ENCODE assay signal across 29 cellular contexts in the genomic region with DNA sequence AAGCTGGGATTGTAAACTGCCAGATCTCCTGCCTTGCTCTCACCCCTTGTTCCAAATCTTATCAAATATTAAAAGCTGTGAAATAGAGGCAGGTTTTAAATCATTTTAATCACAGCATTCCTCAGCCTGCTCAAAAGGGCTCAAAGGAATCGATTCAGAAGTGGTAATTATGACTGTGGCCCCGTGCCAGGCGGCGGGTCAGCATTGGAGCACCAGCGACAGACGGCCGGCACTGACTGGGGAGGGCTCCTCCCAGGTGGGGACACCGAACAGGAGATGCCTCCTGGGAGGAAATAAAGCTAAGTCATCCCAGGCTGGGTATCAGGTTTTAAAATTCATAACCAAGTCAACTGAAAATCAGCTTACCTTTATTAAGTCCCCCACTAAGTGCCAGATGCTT.
DNase-seq lines count a peak whose midpoint lies in the region; ATAC-seq and TF ChIP-seq lines count a peak whose summit lies in the region.
"Had no signal": no experiment of that assay in that cellular context is flagged by ENCODE, and none has a peak within 500 bp of the region (broad histone marks: within the 10 kb centered on the region; RNA-seq: fewer than 3 reads in every experiment).

No MANE protein-coding gene starts in this region.

- H3K4me1 Mint-ChIP-seq in Calu3 (ENCODE audit: low read depth, unreplicated experiment) (peaks cover 31% of the 10 kb centered on the region), brain (peaks cover 65% of the 10 kb centered on the region), neural progenitor cell (peaks cover 35% of the 10 kb centered on the region)
- peaks cover 0 to 5% of the 10 kb centered on the region in 2 donors for H3K4me1 Mint-ChIP-seq in natural killer cell treated with Interleukin-12 subunit alpha and Interleukin-12 subunit beta and Interleukin-15 and Interleukin-18, amount 100 ng/mL, for 72 hours (ENCODE audit: low read depth in 2 of 2)

- ATAC-seq in GM21529 (IDR thresholded peaks at IDR 0.05; ENCODE audit: unreplicated experiment): no peak
- ATAC-seq in natural killer cell treated with Interleukin-12 subunit alpha and Interleukin-12 subunit beta and Interleukin-15 and Interleukin-18, amount 100 ng/mL, for 72 hours: no peak
- ATAC-seq in HG03457 (IDR thresholded peaks at IDR 0.05; ENCODE audit: unreplicated experiment): no peak
- ATAC-seq: CD8-positive, alpha-beta T cell; left colon had no signal

- H3K27ac Mint-ChIP-seq in Calu3 (ENCODE audit: unreplicated experiment): no peak overlapping the region
- H3K27ac Mint-ChIP-seq in brain: peak overlapping the region in 4 of 5 experiments; percentile 55 to 94 (median 64)
- H3K27ac Mint-ChIP-seq in natural killer cell treated with Interleukin-12 subunit alpha and Interleukin-12 subunit beta and Interleukin-15 and Interleukin-18, amount 100 ng/mL, for 72 hours: no peak overlapping the region
- no peak overlapping the region for H3K27ac Mint-ChIP-seq in neural progenitor cell
- H3K27ac Mint-ChIP-seq: activated naive CD4-positive, alpha-beta T cell treated with anti-CD3 and anti-CD28 coated beads, Interleukin-2, amount 50 U/mL, for 24 hours; activated T-helper 17 cell treated with anti-CD3 and anti-CD28 coated beads, Interleukin-2, amount 50 U/mL, for 72 hours; B cell; CD8-positive, alpha-beta T cell had no signal

- no TSS peak for BruUV-seq in Calu3 (replicated peaks; lab: Mats Ljungman, UMichigan)

- H3K4me2 ChIP-seq in neural progenitor cell: no peak overlapping the region

- H3K27me3 ChIP-seq in neural progenitor cell: no peaks in the 10 kb centered on the region
- H3K27me3 ChIP-seq: Peyer's patch had no signal

- peak; percentile 74 for DNase-seq in Calu3
- peak; percentile 34 for DNase-seq in NCI-H1092 treated with DMSO at 0.1 percent for 48 hours (lab: John Stamatoyannopoulos, UW)
- peak; percentile 93 to 96 for DNase-seq in NCI-H524 (lab: John Stamatoyannopoulos, UW)
- DNase-seq in natural killer cell treated with Interleukin-12 subunit alpha and Interleukin-12 subunit beta and Interleukin-15 and Interleukin-18, amount 100 ng/mL, for 72 hours (ENCODE audit: low spot score): no peak
- DNase-seq in neural progenitor cell (ENCODE audit: low spot score): no peak
- DNase-seq: activated CD4-positive, alpha-beta T cell treated with anti-CD3 and anti-CD28 coated beads, Interleukin-2, amount 50 U/mL, for 48 hours; amygdala; CD8-positive, alpha-beta T cell; cortex of kidney; foreskin melanocyte; GF-D8; left colon; mammary epithelial cell; NCI-H226; Peyer's patch; stimulated activated CD4-positive, alpha-beta T cell treated with anti-CD3 and anti-CD28 coated beads, Interleukin-1b, Interleukin-23, amount 100 ng/mL, for 48 hours; transverse colon had no signal

- H3K4me3 ChIP-seq in neural progenitor cell: no peak overlapping the region
- H3K4me3 ChIP-seq: esophagus muscularis mucosa, HAP-1, Peyer's patch, smooth muscle cell, transverse colon had no signal

- intact Hi-C loops in Calu3 (cut with micrococcal nuclease; ENCODE audit: unreplicated experiment): loop anchor here (5.0 kb wide), 1 partner anchor 63 kb away; no protein-coding TSS in a partner anchor

- H3K4me1 ChIP-seq in neural progenitor cell: peaks cover 21% of the 10 kb centered on the region
- H3K4me1 ChIP-seq: HAP-1, parathyroid adenoma, Peyer's patch, transverse colon had no signal

- H4K20me1 ChIP-seq in neural progenitor cell (ENCODE audit: low read depth): no peaks in the 10 kb centered on the region

- CTCF ChIA-PET in Calu3 (lab: Charles Lee): interaction anchor here (0.7 to 1.5 kb wide), 3 partner anchors 14 to 103 kb away, joined by 3 to 5 read pairs (median 4); no protein-coding TSS in a partner anchor

- no peak overlapping the region for H2AFZ ChIP-seq in neural progenitor cell (replicated peaks)
- H2AFZ ChIP-seq: parathyroid adenoma had no signal

- no peak overlapping the region for H3K9ac ChIP-seq in neural progenitor cell
- H3K9ac ChIP-seq: parathyroid adenoma had no signal

- no peak overlapping the region for H3K27ac ChIP-seq in neural progenitor cell
- H3K27ac ChIP-seq: esophagus muscularis mucosa, HL-60, parathyroid adenoma, Peyer's patch, transverse colon had no signal

- no peak overlapping the region for H3K4me3 Mint-ChIP-seq in Calu3 (ENCODE audit: low read depth, unreplicated experiment)
- H3K4me3 Mint-ChIP-seq in brain: no peak overlapping the region
- no peak overlapping the region for H3K4me3 Mint-ChIP-seq in natural killer cell treated with Interleukin-12 subunit alpha and Interleukin-12 subunit beta and Interleukin-15 and Interleukin-18, amount 100 ng/mL, for 72 hours
- no peak overlapping the region for H3K4me3 Mint-ChIP-seq in neural progenitor cell
- H3K4me3 Mint-ChIP-seq: activated naive CD4-positive, alpha-beta T cell treated with anti-CD3 and anti-CD28 coated beads, Interleukin-2, amount 50 U/mL, for 24 hours; activated T-helper 17 cell treated with anti-CD3 and anti-CD28 coated beads, Interleukin-2, amount 50 U/mL, for 72 hours; B cell; CD8-positive, alpha-beta T cell; neural crest cell had no signal

- no peaks in the 10 kb centered on the region for H3K36me3 ChIP-seq in neural progenitor cell
- H3K36me3 ChIP-seq: esophagus muscularis mucosa, HAP-1, Peyer's patch, transverse colon had no signal

- H3F3A ChIP-seq in neural progenitor cell (ENCODE audit: low read depth): no peaks in the 10 kb centered on the region

- H3K9me3 Mint-ChIP-seq in Calu3 (ENCODE audit: low read depth, unreplicated experiment): no peaks in the 10 kb centered on the region
- H3K9me3 Mint-ChIP-seq in brain: peaks cover 0 to 1% (median 0%) of the 10 kb centered on the region in 5 experiments
- no peaks in the 10 kb centered on the region for H3K9me3 Mint-ChIP-seq in natural killer cell treated with Interleukin-12 subunit alpha and Interleukin-12 subunit beta and Interleukin-15 and Interleukin-18, amount 100 ng/mL, for 72 hours
- H3K9me3 Mint-ChIP-seq in neural progenitor cell: peaks cover under 1% of the 10 kb centered on the region
- H3K9me3 Mint-ChIP-seq: activated naive CD4-positive, alpha-beta T cell treated with anti-CD3 and anti-CD28 coated beads, Interleukin-2, amount 50 U/mL, for 24 hours; activated T-helper 17 cell treated with anti-CD3 and anti-CD28 coated beads, Interleukin-2, amount 50 U/mL, for 72 hours; CD8-positive, alpha-beta T cell; neural crest cell had no signal

- no peaks in the 10 kb centered on the region for H3K79me2 ChIP-seq in neural progenitor cell (ENCODE audit: low read depth)
- H3K79me2 ChIP-seq: parathyroid adenoma had no signal

- no peak for TF ChIP-seq CTCF in Calu3 (IDR thresholded peaks at IDR 0.05; ENCODE audit: unreplicated experiment)
- no peak for TF ChIP-seq CTCF in brain (conservative IDR thresholded peaks at IDR 0.05)
- no peak for TF ChIP-seq CTCF in neural progenitor cell (IDR thresholded peaks at IDR 0.05)

- H3K36me3 Mint-ChIP-seq in Calu3 (ENCODE audit: insufficient read depth, unreplicated experiment) (no peaks in the 10 kb centered on the region), brain (no peaks in the 10 kb centered on the region), neural progenitor cell (no peaks in the 10 kb centered on the region)
- no peaks in the 10 kb centered on the region for H3K36me3 Mint-ChIP-seq in natural killer cell treated with Interleukin-12 subunit alpha and Interleukin-12 subunit beta and Interleukin-15 and Interleukin-18, amount 100 ng/mL, for 72 hours
- H3K36me3 Mint-ChIP-seq: activated naive CD4-positive, alpha-beta T cell treated with anti-CD3 and anti-CD28 coated beads, Interleukin-2, amount 50 U/mL, for 24 hours; CD8-positive, alpha-beta T cell had no signal

- H3K9me3 ChIP-seq in neural progenitor cell (ENCODE audit: low read depth): no peaks in the 10 kb centered on the region
- H3K9me3 ChIP-seq: HAP-1, Peyer's patch, transverse colon had no signal

- H3K27me3 Mint-ChIP-seq in Calu3 (ENCODE audit: unreplicated experiment) (peaks cover 59% of the 10 kb centered on the region), brain (no peaks in the 10 kb centered on the region), neural progenitor cell (ENCODE audit: insufficient read depth, low read depth) (peaks cover 4% of the 10 kb centered on the region)
- H3K27me3 Mint-ChIP-seq in natural killer cell treated with Interleukin-12 subunit alpha and Interleukin-12 subunit beta and Interleukin-15 and Interleukin-18, amount 100 ng/mL, for 72 hours: peaks cover 28 to 39% of the 10 kb centered on the region in 2 donors

Comparison
In these comparisons a context has a peak if more than half of its experiments do, and no peak if none do; other contexts are left out.
1. DNase-seq: peak in Calu3 (single experiment), NCI-H1092 treated with DMSO at 0.1 percent for 48 hours (single experiment) and NCI-H524 (2 of 2); none in natural killer cell treated with Interleukin-12 subunit alpha and Interleukin-12 subunit beta and Interleukin-15 and Interleukin-18, amount 100 ng/mL, for 72 hours (single experiment) and neural progenitor cell (single experiment).
2. H3K27ac Mint-ChIP-seq: peak in brain (4 of 5); none in Calu3 (single experiment), natural killer cell treated with Interleukin-12 subunit alpha and Interleukin-12 subunit beta and Interleukin-15 and Interleukin-18, amount 100 ng/mL, for 72 hours (0 of 2) and neural progenitor cell (single experiment).